In the genomic region with DNA sequence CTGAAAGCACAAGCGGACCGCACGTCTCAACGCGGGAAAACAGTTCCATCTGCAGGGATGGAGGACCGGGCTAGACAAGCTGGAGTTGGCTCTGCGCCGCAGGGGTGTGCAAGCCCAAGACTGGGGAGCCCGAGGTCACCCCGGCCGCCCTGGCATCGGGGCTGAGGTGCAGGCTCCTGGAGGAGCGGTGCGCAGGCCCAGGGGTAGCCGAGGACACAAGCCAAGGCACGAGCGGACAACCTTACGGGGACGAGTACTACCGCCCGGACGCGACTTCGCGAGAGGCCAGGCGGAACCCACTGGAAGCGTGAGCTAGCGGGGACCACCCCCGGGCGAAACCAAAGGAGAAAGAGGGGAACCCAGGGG, we compare ENCODE assay signal across 1 cellular context.
TF ChIP-seq lines count a peak whose summit lies in the region.

No MANE protein-coding gene starts in this region.

TF ChIP-seq in HEK293, 187 proteins besides CTCF, POLR2A, EP300 and RAD21 (continued from another document):
- TF ChIP-seq, protein P1, sequence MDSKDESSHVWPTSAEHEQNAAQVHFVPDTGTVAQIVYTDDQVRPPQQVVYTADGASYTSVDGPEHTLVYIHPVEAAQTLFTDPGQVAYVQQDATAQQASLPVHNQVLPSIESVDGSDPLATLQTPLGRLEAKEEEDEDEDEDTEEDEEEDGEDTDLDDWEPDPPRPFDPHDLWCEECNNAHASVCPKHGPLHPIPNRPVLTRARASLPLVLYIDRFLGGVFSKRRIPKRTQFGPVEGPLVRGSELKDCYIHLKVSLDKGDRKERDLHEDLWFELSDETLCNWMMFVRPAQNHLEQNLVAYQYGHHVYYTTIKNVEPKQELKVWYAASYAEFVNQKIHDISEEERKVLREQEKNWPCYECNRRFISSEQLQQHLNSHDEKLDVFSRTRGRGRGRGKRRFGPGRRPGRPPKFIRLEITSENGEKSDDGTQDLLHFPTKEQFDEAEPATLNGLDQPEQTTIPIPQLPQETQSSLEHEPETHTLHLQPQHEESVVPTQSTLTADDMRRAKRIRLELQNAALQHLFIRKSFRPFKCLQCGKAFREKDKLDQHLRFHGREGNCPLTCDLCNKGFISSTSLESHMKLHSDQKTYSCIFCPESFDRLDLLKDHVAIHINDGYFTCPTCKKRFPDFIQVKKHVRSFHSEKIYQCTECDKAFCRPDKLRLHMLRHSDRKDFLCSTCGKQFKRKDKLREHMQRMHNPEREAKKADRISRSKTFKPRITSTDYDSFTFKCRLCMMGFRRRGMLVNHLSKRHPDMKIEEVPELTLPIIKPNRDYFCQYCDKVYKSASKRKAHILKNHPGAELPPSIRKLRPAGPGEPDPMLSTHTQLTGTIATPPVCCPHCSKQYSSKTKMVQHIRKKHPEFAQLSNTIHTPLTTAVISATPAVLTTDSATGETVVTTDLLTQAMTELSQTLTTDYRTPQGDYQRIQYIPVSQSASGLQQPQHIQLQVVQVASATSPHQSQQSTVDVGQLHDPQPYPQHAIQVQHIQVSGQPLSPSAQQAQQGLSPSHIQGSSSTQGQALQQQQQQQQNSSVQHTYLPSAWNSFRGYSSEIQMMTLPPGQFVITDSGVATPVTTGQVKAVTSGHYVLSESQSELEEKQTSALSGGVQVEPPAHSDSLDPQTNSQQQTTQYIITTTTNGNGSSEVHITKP (tag by site-specific recombination; IDR thresholded peaks at IDR 0.05): peak; percentile 77
